Comparison of ENCODE assay signal across 11 cellular contexts in the genomic region with DNA sequence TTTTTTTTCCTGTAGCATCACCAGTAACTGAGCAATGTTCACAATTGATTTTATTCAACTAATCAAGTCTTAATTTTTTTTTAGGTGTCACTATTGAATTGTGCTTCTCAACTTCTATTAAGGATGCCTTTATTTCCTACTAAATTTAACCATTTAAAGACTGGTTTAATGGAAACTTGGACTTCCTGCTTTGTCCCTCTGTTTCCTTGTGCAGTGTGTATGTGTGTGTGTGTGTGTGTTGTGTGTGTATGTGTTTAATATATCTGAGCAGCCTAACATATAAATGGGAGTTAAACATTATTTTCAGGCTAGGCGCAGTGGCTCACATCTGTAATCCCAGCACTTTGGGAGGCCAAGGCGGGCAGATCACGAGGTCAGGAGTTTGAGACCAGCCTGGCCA. TPM values are rescaled to one million over a fixed set of nuclear protein-coding genes. Genes with fewer than 3 reads are reported as not detected.
DNase-seq lines count a peak whose midpoint lies in the region; TF ChIP-seq lines count a peak whose summit lies in the region.
"Had no signal": no experiment of that assay in that cellular context is flagged by ENCODE, and none has a peak within 500 bp of the region (broad histone marks: within the 10 kb centered on the region; RNA-seq: fewer than 3 reads in every experiment).

No MANE protein-coding gene starts in this region.

- peak overlapping the region; percentile 50 to 73 (median 65) for H3K4me3 Mint-ChIP-seq in CD4-positive, alpha-beta memory T cell
- H3K4me3 Mint-ChIP-seq in IgD-negative memory B cell = peak overlapping the region in 3 of 4 donors; percentile 20 to 96 (median 27)

- peaks cover 0 to 2% of the 10 kb centered on the region in 2 donors for H3K36me3 Mint-ChIP-seq in CD4-positive, alpha-beta memory T cell
- H3K36me3 Mint-ChIP-seq in IgD-negative memory B cell = peaks cover 2% of the 10 kb centered on the region

- H3K4me3 ChIP-seq in CD4-positive, alpha-beta memory T cell (ENCODE audit: low read length in 2 of 2) = no peak overlapping the region
- H3K4me3 ChIP-seq in esophagus muscularis mucosa (peak overlapping the region in 2 of 4 donors; percentile 72 to 91), parathyroid adenoma (ENCODE audit: low read depth, low read length) (no peak overlapping the region)
- H3K4me3 ChIP-seq: SK-N-MC had no signal

- H3K27me3 ChIP-seq in CD4-positive, alpha-beta memory T cell (ENCODE audit: insufficient read depth, low read length) = no peaks in the 10 kb centered on the region
- H3K27me3 ChIP-seq in esophagus muscularis mucosa (no peaks in the 10 kb centered on the region), parathyroid adenoma (ENCODE audit: control insufficient read depth, insufficient read depth, low read length) (no peaks in the 10 kb centered on the region)

- POLR2A ChIA-PET in CD4-positive, alpha-beta memory T cell (lab: Charles Lee; ENCODE audit: partially characterized antibody) = no interaction called here

- peaks cover 28 to 51% (median 32%) of the 10 kb centered on the region in 4 donors for H3K4me1 Mint-ChIP-seq in CD4-positive, alpha-beta memory T cell
- peaks cover 22 to 51% (median 35%) of the 10 kb centered on the region in 3 donors for H3K4me1 Mint-ChIP-seq in IgD-negative memory B cell

- H3K9me3 ChIP-seq in CD4-positive, alpha-beta memory T cell (ENCODE audit: control insufficient read depth in 1 of 2, low read length in 2 of 2) = no peaks in the 10 kb centered on the region
- H3K9me3 ChIP-seq in esophagus muscularis mucosa (no peaks in the 10 kb centered on the region), parathyroid adenoma (ENCODE audit: control insufficient read depth, low read length) (no peaks in the 10 kb centered on the region)
- H3K9me3 ChIP-seq: Caco-2 had no signal

- H3K36me3 ChIP-seq in CD4-positive, alpha-beta memory T cell (ENCODE audit: insufficient read depth, low read length) = no peaks in the 10 kb centered on the region
- H3K36me3 ChIP-seq in esophagus muscularis mucosa (peaks cover 0 to 6% (median 0%) of the 10 kb centered on the region in 4 donors), parathyroid adenoma (ENCODE audit: control insufficient read depth, insufficient read depth, low read length) (peaks cover 2% of the 10 kb centered on the region)

- CTCF ChIA-PET in CD4-positive, alpha-beta memory T cell (lab: Charles Lee; ENCODE audit: partially characterized antibody) = interaction anchor here (2.0 kb wide), 1 partner anchor 124 kb away, joined by 4 read pairs; no protein-coding TSS in a partner anchor

- no peak for TF ChIP-seq EP300 in esophagus muscularis mucosa (IDR thresholded peaks at IDR 0.05)

- H3K4me1 ChIP-seq in CD4-positive, alpha-beta memory T cell (ENCODE audit: insufficient read depth, low read length) = peaks cover 23% of the 10 kb centered on the region
- peaks cover 10 to 50% (median 48%) of the 10 kb centered on the region in 4 donors for H3K4me1 ChIP-seq in esophagus muscularis mucosa
- H3K4me1 ChIP-seq in parathyroid adenoma = peaks cover 18% of the 10 kb centered on the region

- intact Hi-C loops in CD4-positive, alpha-beta memory T cell (cut with micrococcal nuclease) = no loop called here
- intact Hi-C loops in esophagus muscularis mucosa (cut with DNase I) = no loop called here

- peak overlapping the region in 6 of 7 donors; percentile 24 to 73 (median 59) for H3K27ac Mint-ChIP-seq in CD4-positive, alpha-beta memory T cell
- peak overlapping the region in 2 of 3 donors; percentile 79 to 80 for H3K27ac Mint-ChIP-seq in IgD-negative memory B cell

- TF ChIP-seq POLR2A in esophagus muscularis mucosa (IDR thresholded peaks at IDR 0.05; ENCODE audit: low read depth) = no peak

- no peak for TF ChIP-seq CTCF in esophagus muscularis mucosa (IDR thresholded peaks at IDR 0.05)
- no peak for TF ChIP-seq CTCF in parathyroid adenoma (IDR thresholded peaks at IDR 0.05)

- peaks cover 0 to 2% of the 10 kb centered on the region in 2 donors for H3K27me3 Mint-ChIP-seq in CD4-positive, alpha-beta memory T cell
- H3K27me3 Mint-ChIP-seq in IgD-negative memory B cell = no peaks in the 10 kb centered on the region

- H3K9ac ChIP-seq in parathyroid adenoma = no peak overlapping the region

- no peak overlapping the region for H3K4me2 ChIP-seq in parathyroid adenoma (ENCODE audit: low read length)

- no peak overlapping the region for H3K27ac ChIP-seq in CD4-positive, alpha-beta memory T cell (ENCODE audit: low read depth, low read length)
- H3K27ac ChIP-seq in esophagus muscularis mucosa (replicated peaks in 1 of 4) (peak overlapping the region; percentile 95 to 99 (median 98)), parathyroid adenoma (peak overlapping the region; percentile 96)
- H3K27ac ChIP-seq: SK-N-MC had no signal

- no peak overlapping the region for H2AFZ ChIP-seq in parathyroid adenoma

- no peaks in the 10 kb centered on the region for H3K9me3 Mint-ChIP-seq in CD4-positive, alpha-beta memory T cell
- peaks cover 0 to 2% (median 0%) of the 10 kb centered on the region in 3 donors for H3K9me3 Mint-ChIP-seq in IgD-negative memory B cell

- peaks cover 7% of the 10 kb centered on the region for H3K79me2 ChIP-seq in parathyroid adenoma

- DNase-seq in CD4-positive, alpha-beta memory T cell = no peak
- DNase-seq in esophagus muscularis mucosa (ENCODE audit: extremely low spot score) (no peak), NCI-H187 (lab: John Stamatoyannopoulos, UW) (no peak), RPMI8226 (no peak), NCI-H2029 (lab: John Stamatoyannopoulos, UW) (no peak)
- DNase-seq: activated CD4-positive, alpha-beta T cell treated with anti-CD3 and anti-CD28 coated beads for 48 hours; Caco-2; stimulated activated CD8-positive, alpha-beta memory T cell treated with anti-CD3 and anti-CD28 coated beads, Interleukin-4, amount 100 ng/mL, for 48 hours had no signal

- WGBS in esophagus muscularis mucosa = 91% methylated on average over 3 of the region's 3 CpGs

RNA-seq across cellular contexts. Expression of a gene that starts 1.8 kb away (rescaled TPM):
- total RNA-seq in CD4-positive, alpha-beta memory T cell = 10 to 100 TPM; 41.2 to 41.9 TPM
- polyA plus RNA-seq in CD4-positive, alpha-beta memory T cell = 10 to 100 TPM; 47.1 to 58.0 TPM
- 77.8 TPM for polyA plus RNA-seq in IgD-negative memory B cell
- total RNA-seq in esophagus muscularis mucosa = 100 to 1,000 TPM; 114 to 125 (median 124) TPM

RNA-seq across cellular contexts. Expression of a gene that starts 30.1 kb away (rescaled TPM):
- total RNA-seq in CD4-positive, alpha-beta memory T cell = 10 to 100 TPM; 34.2 to 36.6 TPM
- polyA plus RNA-seq in CD4-positive, alpha-beta memory T cell = 10 to 100 TPM; 49.1 to 53.1 TPM
- polyA plus RNA-seq in IgD-negative memory B cell = 27.6 TPM
- total RNA-seq in esophagus muscularis mucosa = 10 to 100 TPM; 22.9 to 31.3 (median 27.2) TPM
